ENCODE assay signal across 1 cellular context in the genomic region with DNA sequence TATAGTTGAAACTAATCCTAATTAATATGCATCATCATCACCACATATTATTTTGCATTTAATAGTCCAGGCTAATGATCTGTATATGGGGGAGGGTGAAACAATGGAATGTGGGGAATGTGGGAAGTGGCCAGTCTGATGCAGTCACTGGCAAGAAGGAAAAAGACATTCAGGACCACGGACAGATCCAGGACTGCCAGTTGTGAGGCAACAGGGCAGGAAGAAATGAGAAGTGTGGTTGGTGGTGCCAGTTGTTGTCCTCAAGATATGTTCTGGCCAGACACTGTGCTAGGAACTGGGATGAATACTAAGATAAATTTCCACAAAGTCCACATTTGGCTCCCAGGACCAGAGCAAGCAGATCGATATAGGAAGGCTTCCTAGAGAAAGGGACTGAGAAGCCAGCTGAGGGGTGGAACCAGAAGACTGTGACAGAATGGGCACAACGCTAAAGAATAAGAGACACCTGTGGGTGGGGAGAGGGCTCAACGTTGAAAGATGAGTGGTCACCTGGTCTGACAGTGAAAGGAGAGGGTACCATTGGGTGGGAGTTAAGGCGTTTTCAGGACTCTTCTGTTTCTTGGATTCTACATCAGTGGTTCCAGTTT.
A peak's percentile ranks its signal among the peaks of the same experiment; 100 is the strongest.
TF ChIP-seq lines count a peak whose summit lies in the region.

No MANE protein-coding gene starts in this region.

TF ChIP-seq in HepG2, 621 proteins besides CTCF, POLR2A, EP300 and RAD21 (continued from another document and continues in another):
- TF ChIP-seq, protein P1, sequence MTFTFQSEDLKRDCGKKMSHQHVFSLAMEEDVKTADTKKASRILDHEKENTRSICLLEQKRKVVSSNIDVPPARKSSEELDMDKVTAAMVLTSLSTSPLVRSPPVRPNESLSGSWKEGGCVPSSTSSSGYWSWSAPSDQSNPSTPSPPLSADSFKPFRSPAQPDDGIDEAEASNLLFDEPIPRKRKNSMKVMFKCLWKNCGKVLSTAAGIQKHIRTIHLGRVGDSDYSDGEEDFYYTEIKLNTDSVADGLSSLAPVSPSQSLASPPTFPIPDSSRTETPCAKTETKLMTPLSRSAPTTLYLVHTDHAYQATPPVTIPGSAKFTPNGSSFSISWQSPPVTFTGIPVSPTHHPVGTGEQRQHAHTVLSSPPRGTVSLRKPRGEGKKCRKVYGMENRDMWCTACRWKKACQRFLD (CRISPR knock-in tag; IDR thresholded peaks at IDR 0.05; ENCODE audit: borderline replicate concordance), result no peak
- TF ChIP-seq, protein P2, sequence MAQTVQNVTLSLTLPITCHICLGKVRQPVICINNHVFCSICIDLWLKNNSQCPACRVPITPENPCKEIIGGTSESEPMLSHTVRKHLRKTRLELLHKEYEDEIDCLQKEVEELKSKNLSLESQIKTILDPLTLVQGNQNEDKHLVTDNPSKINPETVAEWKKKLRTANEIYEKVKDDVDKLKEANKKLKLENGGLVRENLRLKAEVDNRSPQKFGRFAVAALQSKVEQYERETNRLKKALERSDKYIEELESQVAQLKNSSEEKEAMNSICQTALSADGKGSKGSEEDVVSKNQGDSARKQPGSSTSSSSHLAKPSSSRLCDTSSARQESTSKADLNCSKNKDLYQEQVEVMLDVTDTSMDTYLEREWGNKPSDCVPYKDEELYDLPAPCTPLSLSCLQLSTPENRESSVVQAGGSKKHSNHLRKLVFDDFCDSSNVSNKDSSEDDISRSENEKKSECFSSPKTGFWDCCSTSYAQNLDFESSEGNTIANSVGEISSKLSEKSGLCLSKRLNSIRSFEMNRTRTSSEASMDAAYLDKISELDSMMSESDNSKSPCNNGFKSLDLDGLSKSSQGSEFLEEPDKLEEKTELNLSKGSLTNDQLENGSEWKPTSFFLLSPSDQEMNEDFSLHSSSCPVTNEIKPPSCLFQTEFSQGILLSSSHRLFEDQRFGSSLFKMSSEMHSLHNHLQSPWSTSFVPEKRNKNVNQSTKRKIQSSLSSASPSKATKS (CRISPR knock-in tag; IDR thresholded peaks at IDR 0.05), result no peak
- no peak for TF ChIP-seq ZNF44 (CRISPR knock-in tag; IDR thresholded peaks at IDR 0.05)
- no peak for TF ChIP-seq HNRNPK (IDR thresholded peaks at IDR 0.05; ENCODE audit: low read depth, low read length, poor library complexity, severe bottlenecking)
- TF ChIP-seq, protein P3, sequence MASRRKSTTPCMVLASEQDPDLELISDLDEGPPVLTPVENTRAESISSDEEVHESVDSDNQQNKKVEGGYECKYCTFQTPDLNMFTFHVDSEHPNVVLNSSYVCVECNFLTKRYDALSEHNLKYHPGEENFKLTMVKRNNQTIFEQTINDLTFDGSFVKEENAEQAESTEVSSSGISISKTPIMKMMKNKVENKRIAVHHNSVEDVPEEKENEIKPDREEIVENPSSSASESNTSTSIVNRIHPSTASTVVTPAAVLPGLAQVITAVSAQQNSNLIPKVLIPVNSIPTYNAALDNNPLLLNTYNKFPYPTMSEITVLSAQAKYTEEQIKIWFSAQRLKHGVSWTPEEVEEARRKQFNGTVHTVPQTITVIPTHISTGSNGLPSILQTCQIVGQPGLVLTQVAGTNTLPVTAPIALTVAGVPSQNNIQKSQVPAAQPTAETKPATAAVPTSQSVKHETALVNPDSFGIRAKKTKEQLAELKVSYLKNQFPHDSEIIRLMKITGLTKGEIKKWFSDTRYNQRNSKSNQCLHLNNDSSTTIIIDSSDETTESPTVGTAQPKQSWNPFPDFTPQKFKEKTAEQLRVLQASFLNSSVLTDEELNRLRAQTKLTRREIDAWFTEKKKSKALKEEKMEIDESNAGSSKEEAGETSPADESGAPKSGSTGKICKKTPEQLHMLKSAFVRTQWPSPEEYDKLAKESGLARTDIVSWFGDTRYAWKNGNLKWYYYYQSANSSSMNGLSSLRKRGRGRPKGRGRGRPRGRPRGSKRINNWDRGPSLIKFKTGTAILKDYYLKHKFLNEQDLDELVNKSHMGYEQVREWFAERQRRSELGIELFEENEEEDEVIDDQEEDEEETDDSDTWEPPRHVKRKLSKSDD (CRISPR knock-in tag; IDR thresholded peaks at IDR 0.05; ENCODE audit: low read depth), result no peak
- TF ChIP-seq, protein P4, sequence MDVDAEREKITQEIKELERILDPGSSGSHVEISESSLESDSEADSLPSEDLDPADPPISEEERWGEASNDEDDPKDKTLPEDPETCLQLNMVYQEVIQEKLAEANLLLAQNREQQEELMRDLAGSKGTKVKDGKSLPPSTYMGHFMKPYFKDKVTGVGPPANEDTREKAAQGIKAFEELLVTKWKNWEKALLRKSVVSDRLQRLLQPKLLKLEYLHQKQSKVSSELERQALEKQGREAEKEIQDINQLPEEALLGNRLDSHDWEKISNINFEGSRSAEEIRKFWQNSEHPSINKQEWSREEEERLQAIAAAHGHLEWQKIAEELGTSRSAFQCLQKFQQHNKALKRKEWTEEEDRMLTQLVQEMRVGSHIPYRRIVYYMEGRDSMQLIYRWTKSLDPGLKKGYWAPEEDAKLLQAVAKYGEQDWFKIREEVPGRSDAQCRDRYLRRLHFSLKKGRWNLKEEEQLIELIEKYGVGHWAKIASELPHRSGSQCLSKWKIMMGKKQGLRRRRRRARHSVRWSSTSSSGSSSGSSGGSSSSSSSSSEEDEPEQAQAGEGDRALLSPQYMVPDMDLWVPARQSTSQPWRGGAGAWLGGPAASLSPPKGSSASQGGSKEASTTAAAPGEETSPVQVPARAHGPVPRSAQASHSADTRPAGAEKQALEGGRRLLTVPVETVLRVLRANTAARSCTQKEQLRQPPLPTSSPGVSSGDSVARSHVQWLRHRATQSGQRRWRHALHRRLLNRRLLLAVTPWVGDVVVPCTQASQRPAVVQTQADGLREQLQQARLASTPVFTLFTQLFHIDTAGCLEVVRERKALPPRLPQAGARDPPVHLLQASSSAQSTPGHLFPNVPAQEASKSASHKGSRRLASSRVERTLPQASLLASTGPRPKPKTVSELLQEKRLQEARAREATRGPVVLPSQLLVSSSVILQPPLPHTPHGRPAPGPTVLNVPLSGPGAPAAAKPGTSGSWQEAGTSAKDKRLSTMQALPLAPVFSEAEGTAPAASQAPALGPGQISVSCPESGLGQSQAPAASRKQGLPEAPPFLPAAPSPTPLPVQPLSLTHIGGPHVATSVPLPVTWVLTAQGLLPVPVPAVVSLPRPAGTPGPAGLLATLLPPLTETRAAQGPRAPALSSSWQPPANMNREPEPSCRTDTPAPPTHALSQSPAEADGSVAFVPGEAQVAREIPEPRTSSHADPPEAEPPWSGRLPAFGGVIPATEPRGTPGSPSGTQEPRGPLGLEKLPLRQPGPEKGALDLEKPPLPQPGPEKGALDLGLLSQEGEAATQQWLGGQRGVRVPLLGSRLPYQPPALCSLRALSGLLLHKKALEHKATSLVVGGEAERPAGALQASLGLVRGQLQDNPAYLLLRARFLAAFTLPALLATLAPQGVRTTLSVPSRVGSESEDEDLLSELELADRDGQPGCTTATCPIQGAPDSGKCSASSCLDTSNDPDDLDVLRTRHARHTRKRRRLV (CRISPR knock-in tag; IDR thresholded peaks at IDR 0.05), result no peak
- 0 out of 2 replicates have a peak, but pooled peaks have one; percentile 23 for TF ChIP-seq GATAD2A (CRISPR knock-in tag; IDR thresholded peaks at IDR 0.05)
- TF ChIP-seq MAZ (IDR thresholded peaks at IDR 0.05; ENCODE audit: borderline replicate concordance, low read depth, low read length), result no peak
- TF ChIP-seq MAZ (CRISPR knock-in tag; IDR thresholded peaks at IDR 0.05; ENCODE audit: low read depth), result no peak
- TF ChIP-seq RORA (CRISPR knock-in tag; IDR thresholded peaks at IDR 0.05), result no peak
- no peak for TF ChIP-seq XRCC5 (optimal IDR thresholded peaks at IDR 0.05; ENCODE audit: low read length)
- TF ChIP-seq, protein P5, sequence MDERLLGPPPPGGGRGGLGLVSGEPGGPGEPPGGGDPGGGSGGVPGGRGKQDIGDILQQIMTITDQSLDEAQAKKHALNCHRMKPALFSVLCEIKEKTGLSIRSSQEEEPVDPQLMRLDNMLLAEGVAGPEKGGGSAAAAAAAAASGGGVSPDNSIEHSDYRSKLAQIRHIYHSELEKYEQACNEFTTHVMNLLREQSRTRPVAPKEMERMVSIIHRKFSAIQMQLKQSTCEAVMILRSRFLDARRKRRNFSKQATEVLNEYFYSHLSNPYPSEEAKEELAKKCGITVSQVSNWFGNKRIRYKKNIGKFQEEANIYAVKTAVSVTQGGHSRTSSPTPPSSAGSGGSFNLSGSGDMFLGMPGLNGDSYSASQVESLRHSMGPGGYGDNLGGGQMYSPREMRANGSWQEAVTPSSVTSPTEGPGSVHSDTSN (CRISPR knock-in tag; IDR thresholded peaks at IDR 0.05), result no peak
- TF ChIP-seq, protein P6, sequence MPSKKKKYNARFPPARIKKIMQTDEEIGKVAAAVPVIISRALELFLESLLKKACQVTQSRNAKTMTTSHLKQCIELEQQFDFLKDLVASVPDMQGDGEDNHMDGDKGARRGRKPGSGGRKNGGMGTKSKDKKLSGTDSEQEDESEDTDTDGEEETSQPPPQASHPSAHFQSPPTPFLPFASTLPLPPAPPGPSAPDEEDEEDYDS (CRISPR knock-in tag; IDR thresholded peaks at IDR 0.05), result 0 out of 2 replicates have a peak, but pooled peaks have one; percentile 27
- TF ChIP-seq ZNF235 (CRISPR knock-in tag; IDR thresholded peaks at IDR 0.05; ENCODE audit: borderline replicate concordance), result no peak
- peak; percentile 70; the same call in 1 of the 2 replicates for TF ChIP-seq HDAC2 (CRISPR knock-in tag; IDR thresholded peaks at IDR 0.05)
- TF ChIP-seq ZNF720 (CRISPR knock-in tag; IDR thresholded peaks at IDR 0.05), result 0 out of 2 replicates have a peak, but pooled peaks have one; percentile 64
- TF ChIP-seq RBAK (CRISPR knock-in tag; IDR thresholded peaks at IDR 0.05), result no peak
- TF ChIP-seq, protein P7, sequence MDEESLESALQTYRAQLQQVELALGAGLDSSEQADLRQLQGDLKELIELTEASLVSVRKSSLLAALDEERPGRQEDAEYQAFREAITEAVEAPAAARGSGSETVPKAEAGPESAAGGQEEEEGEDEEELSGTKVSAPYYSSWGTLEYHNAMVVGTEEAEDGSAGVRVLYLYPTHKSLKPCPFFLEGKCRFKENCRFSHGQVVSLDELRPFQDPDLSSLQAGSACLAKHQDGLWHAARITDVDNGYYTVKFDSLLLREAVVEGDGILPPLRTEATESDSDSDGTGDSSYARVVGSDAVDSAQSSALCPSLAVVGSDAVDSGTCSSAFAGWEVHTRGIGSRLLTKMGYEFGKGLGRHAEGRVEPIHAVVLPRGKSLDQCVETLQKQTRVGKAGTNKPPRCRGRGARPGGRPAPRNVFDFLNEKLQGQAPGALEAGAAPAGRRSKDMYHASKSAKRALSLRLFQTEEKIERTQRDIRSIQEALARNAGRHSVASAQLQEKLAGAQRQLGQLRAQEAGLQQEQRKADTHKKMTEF (CRISPR knock-in tag; IDR thresholded peaks at IDR 0.05), result no peak
- TF ChIP-seq NR2F6 (IDR thresholded peaks at IDR 0.05), result no peak
- TF ChIP-seq NR2F6 (CRISPR knock-in tag; IDR thresholded peaks at IDR 0.05), result peak; percentile 25; the same call in 1 of the 2 replicates
- TF ChIP-seq SSRP1 (CRISPR knock-in tag; IDR thresholded peaks at IDR 0.05), result no peak
- TF ChIP-seq RFXANK (CRISPR knock-in tag; IDR thresholded peaks at IDR 0.05), result no peak
- TF ChIP-seq AKAP8 (CRISPR knock-in tag; IDR thresholded peaks at IDR 0.05), result no peak
- TF ChIP-seq, protein P8, sequence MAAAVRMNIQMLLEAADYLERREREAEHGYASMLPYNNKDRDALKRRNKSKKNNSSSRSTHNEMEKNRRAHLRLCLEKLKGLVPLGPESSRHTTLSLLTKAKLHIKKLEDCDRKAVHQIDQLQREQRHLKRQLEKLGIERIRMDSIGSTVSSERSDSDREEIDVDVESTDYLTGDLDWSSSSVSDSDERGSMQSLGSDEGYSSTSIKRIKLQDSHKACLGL (CRISPR knock-in tag; IDR thresholded peaks at IDR 0.05), result no peak
- TF ChIP-seq GATAD1 (CRISPR knock-in tag; IDR thresholded peaks at IDR 0.05), result 0 out of 2 replicates have a peak, but pooled peaks have one; percentile 56
- no peak for TF ChIP-seq ZNF143 (CRISPR knock-in tag; IDR thresholded peaks at IDR 0.05)
- TF ChIP-seq ZNF629 (CRISPR knock-in tag; conservative IDR thresholded peaks at IDR 0.05), result no peak
- no peak for TF ChIP-seq PCBP2 (optimal IDR thresholded peaks at IDR 0.05; ENCODE audit: low read depth, low read length, poor library complexity, severe bottlenecking)
- no peak for TF ChIP-seq KLF9 (CRISPR knock-in tag; IDR thresholded peaks at IDR 0.05; ENCODE audit: low read depth)
- no peak for TF ChIP-seq ZNF3 (CRISPR knock-in tag; IDR thresholded peaks at IDR 0.05)
- TF ChIP-seq YEATS2 (CRISPR knock-in tag; IDR thresholded peaks at IDR 0.05; ENCODE audit: borderline replicate concordance), result peak; percentile 45; the same call in 1 of the 2 replicates
- TF ChIP-seq, protein P9, sequence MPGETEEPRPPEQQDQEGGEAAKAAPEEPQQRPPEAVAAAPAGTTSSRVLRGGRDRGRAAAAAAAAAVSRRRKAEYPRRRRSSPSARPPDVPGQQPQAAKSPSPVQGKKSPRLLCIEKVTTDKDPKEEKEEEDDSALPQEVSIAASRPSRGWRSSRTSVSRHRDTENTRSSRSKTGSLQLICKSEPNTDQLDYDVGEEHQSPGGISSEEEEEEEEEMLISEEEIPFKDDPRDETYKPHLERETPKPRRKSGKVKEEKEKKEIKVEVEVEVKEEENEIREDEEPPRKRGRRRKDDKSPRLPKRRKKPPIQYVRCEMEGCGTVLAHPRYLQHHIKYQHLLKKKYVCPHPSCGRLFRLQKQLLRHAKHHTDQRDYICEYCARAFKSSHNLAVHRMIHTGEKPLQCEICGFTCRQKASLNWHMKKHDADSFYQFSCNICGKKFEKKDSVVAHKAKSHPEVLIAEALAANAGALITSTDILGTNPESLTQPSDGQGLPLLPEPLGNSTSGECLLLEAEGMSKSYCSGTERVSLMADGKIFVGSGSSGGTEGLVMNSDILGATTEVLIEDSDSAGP (CRISPR knock-in tag; IDR thresholded peaks at IDR 0.05; ENCODE audit: borderline replicate concordance), result no peak
- TF ChIP-seq, protein P10, sequence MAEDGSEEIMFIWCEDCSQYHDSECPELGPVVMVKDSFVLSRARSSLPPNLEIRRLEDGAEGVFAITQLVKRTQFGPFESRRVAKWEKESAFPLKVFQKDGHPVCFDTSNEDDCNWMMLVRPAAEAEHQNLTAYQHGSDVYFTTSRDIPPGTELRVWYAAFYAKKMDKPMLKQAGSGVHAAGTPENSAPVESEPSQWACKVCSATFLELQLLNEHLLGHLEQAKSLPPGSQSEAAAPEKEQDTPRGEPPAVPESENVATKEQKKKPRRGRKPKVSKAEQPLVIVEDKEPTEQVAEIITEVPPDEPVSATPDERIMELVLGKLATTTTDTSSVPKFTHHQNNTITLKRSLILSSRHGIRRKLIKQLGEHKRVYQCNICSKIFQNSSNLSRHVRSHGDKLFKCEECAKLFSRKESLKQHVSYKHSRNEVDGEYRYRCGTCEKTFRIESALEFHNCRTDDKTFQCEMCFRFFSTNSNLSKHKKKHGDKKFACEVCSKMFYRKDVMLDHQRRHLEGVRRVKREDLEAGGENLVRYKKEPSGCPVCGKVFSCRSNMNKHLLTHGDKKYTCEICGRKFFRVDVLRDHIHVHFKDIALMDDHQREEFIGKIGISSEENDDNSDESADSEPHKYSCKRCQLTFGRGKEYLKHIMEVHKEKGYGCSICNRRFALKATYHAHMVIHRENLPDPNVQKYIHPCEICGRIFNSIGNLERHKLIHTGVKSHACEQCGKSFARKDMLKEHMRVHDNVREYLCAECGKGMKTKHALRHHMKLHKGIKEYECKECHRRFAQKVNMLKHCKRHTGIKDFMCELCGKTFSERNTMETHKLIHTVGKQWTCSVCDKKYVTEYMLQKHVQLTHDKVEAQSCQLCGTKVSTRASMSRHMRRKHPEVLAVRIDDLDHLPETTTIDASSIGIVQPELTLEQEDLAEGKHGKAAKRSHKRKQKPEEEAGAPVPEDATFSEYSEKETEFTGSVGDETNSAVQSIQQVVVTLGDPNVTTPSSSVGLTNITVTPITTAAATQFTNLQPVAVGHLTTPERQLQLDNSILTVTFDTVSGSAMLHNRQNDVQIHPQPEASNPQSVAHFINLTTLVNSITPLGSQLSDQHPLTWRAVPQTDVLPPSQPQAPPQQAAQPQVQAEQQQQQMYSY (CRISPR knock-in tag; IDR thresholded peaks at IDR 0.05), result no peak
- TF ChIP-seq MAFK (conservative IDR thresholded peaks at IDR 0.05 in 1 of 2, IDR thresholded peaks at IDR 0.05 in 1 of 2; ENCODE audit: low read length in 2 of 2), result no peak
- TF ChIP-seq ADNP (CRISPR knock-in tag; IDR thresholded peaks at IDR 0.05), result no peak
- 0 out of 2 replicates have a peak, but pooled peaks have one; percentile 51 for TF ChIP-seq ZNF431 (CRISPR knock-in tag; IDR thresholded peaks at IDR 0.05; ENCODE audit: borderline replicate concordance, low read depth)
